In genomic region chr1:87334351-87335174, GRCh38 we compare ENCODE assay signal across 8 cellular contexts. TPM values are rescaled to one million over a fixed set of nuclear protein-coding genes. Genes with fewer than 3 reads are reported as not detected.
DNase-seq lines count a peak whose midpoint lies in the region; ATAC-seq, FAIRE-seq and TF ChIP-seq lines count a peak whose summit lies in the region.

No MANE protein-coding gene starts in this region.

- BruUV-seq in Calu3 (replicated peaks; lab: Mats Ljungman, UMichigan) = TSS peak; percentile 86

- H3K36me3 ChIP-seq in NT2/D1 (ENCODE audit: insufficient read depth, insufficient read length, low read length) (peaks cover 36% of the 10 kb centered on the region), bronchial epithelial cell (ENCODE audit: control insufficient read depth, insufficient read depth, low read length) (peaks cover 9% of the 10 kb centered on the region)

- H3K4me1 ChIP-seq in NT2/D1 (ENCODE audit: insufficient read depth, insufficient read length) = no peaks in the 10 kb centered on the region

- H3K27me3 Mint-ChIP-seq in Calu3 (ENCODE audit: unreplicated experiment) = no peaks in the 10 kb centered on the region

- H3K27me3 ChIP-seq in NT2/D1 (ENCODE audit: insufficient read depth, insufficient read length) = no peaks in the 10 kb centered on the region
- H3K27me3 ChIP-seq in bronchial epithelial cell (ENCODE audit: control insufficient read depth, insufficient read depth, low read length) = no peaks in the 10 kb centered on the region
- H3K27me3 ChIP-seq in layer of hippocampus (ENCODE audit: control insufficient read depth, insufficient read depth, low read length) = no peaks in the 10 kb centered on the region

- peak overlapping the region; percentile 52 for H3K27ac ChIP-seq in layer of hippocampus (ENCODE audit: low read depth, low read length)

- peak overlapping the region; percentile 76 for H3K9ac ChIP-seq in NT2/D1 (ENCODE audit: insufficient read length, low read depth)

- H3K4me3 Mint-ChIP-seq in Calu3 (ENCODE audit: low read depth, unreplicated experiment) = peak overlapping the region; percentile 94

- H3K27ac Mint-ChIP-seq in Calu3 (ENCODE audit: unreplicated experiment) = peak overlapping the region; percentile 87

- H3K9me3 Mint-ChIP-seq in Calu3 (ENCODE audit: low read depth, unreplicated experiment) = no peaks in the 10 kb centered on the region

- FAIRE-seq in bronchial epithelial cell (lab: Jason Lieb, UNC) (no peak), HTR-8/SVneo (lab: Jason Lieb, UNC) (no peak)

- peak; percentile 5 for ATAC-seq in GM21723 (IDR thresholded peaks at IDR 0.05; ENCODE audit: unreplicated experiment)
- ATAC-seq in stimulated activated naive CD8-positive, alpha-beta T cell treated with anti-CD3 and anti-CD28 coated beads, Interleukin-15, Interleukin-2, amounts not matched to agents 100 U/mL and 50 U/mL, for 24 hours = peak; percentile 30

- H3K9me3 ChIP-seq in NT2/D1 (ENCODE audit: insufficient read depth, low read length) = no peaks in the 10 kb centered on the region

- peaks cover 94% of the 10 kb centered on the region for H3K36me3 Mint-ChIP-seq in Calu3 (ENCODE audit: insufficient read depth, unreplicated experiment)

- TF ChIP-seq CTCF in Calu3 (IDR thresholded peaks at IDR 0.05; ENCODE audit: unreplicated experiment) (peak; percentile 33), bronchial epithelial cell (IDR thresholded peaks at IDR 0.05; ENCODE audit: insufficient read depth, low read length, severe bottlenecking) (no peak)

- DNase-seq in Calu3 (peak; percentile 51), NT2/D1 (ENCODE audit: low read depth, low spot score) (peak; percentile 44), bronchial epithelial cell (ENCODE audit: low read depth) (peak; percentile 45), HTR-8/SVneo (ENCODE audit: insufficient read length, low spot score) (no peak), H4 (ENCODE audit: low spot score) (no peak)
- DNase-seq in stimulated activated naive CD8-positive, alpha-beta T cell treated with anti-CD3 and anti-CD28 coated beads, Interleukin-15, Interleukin-2, amounts not matched to agents 100 U/mL and 50 U/mL, for 24 hours = no peak

- H3K4me3 ChIP-seq in NT2/D1 (ENCODE audit: insufficient read length, low read depth) (peak overlapping the region; percentile 51), bronchial epithelial cell (ENCODE audit: low read depth, low read length) (peak overlapping the region; percentile 53)

- CTCF ChIA-PET in Calu3 (lab: Charles Lee) = interaction anchor here (0.6 to 1.7 kb wide), 9 partner anchors 11 to 904 kb away, joined by 3 to 11 read pairs (median 5); no protein-coding TSS in a partner anchor

- intact Hi-C loops in Calu3 (cut with micrococcal nuclease; ENCODE audit: unreplicated experiment) = loop anchor here (2.0 to 5.0 kb wide), 4 partner anchors 116 to 473 kb away; no protein-coding TSS in a partner anchor

- peaks cover 32% of the 10 kb centered on the region for H3K4me1 Mint-ChIP-seq in Calu3 (ENCODE audit: low read depth, unreplicated experiment)

RNA-seq across cellular contexts. Expression of gene LMO4, which starts 5.9 kb away (rescaled TPM):
- total RNA-seq in Calu3 (2022) = 95.0 and 132 TPM in 2 replicates
- total RNA-seq in bronchial epithelial cell = 54.0 and 73.7 TPM in 2 replicates
- total RNA-seq in H4 (2014; rRNA removed; shearing (Covaris generic)) = 28.2 and 33.9 TPM in 2 replicates

Comparison
In these comparisons a context has a peak if more than half of its experiments do, and no peak if none do; other contexts are left out.
1. DNase-seq: peak in Calu3 (single experiment), NT2/D1 (single experiment) and bronchial epithelial cell (single experiment); none in stimulated activated naive CD8-positive, alpha-beta T cell treated with anti-CD3 and anti-CD28 coated beads, Interleukin-15, Interleukin-2, amounts not matched to agents 100 U/mL and 50 U/mL, for 24 hours (single experiment), HTR-8/SVneo (single experiment) and H4 (single experiment).